In genomic region chr6:82072113-82072512, GRCh38 we compare ENCODE assay signal across 15 cellular contexts.
DNase-seq lines count a peak whose midpoint lies in the region; TF ChIP-seq lines count a peak whose summit lies in the region.
"Had no signal": no experiment of that assay in that cellular context is flagged by ENCODE, and none has a peak within 500 bp of the region (broad histone marks: within the 10 kb centered on the region; RNA-seq: fewer than 3 reads in every experiment).

No MANE protein-coding gene starts in this region.

- no peak overlapping the region for H3K27ac ChIP-seq in MM.1S (ENCODE audit: low read length)
- H3K27ac ChIP-seq: gastrocnemius medialis had no signal

- no peaks in the 10 kb centered on the region for H3K9me3 ChIP-seq in MM.1S (replicated peaks; ENCODE audit: insufficient read depth, low read length)
- H3K9me3 ChIP-seq: gastrocnemius medialis had no signal

- H3K9ac ChIP-seq in MM.1S (ENCODE audit: low read length), result no peak overlapping the region

- H3K4me3 ChIP-seq in fibroblast of villous mesenchyme (ENCODE audit: low read depth, low read length), result no peak overlapping the region
- H3K4me3 ChIP-seq in MM.1S (ENCODE audit: low read length), result no peak overlapping the region
- H3K4me3 ChIP-seq: gastrocnemius medialis had no signal

- no peaks in the 10 kb centered on the region for H3K36me3 ChIP-seq in MM.1S (replicated peaks; ENCODE audit: insufficient read depth, low read length)
- H3K36me3 ChIP-seq: gastrocnemius medialis had no signal

- H3K4me1 ChIP-seq in MM.1S (ENCODE audit: low read length), result peaks cover 13% of the 10 kb centered on the region
- H3K4me1 ChIP-seq: gastrocnemius medialis had no signal

- no peak for TF ChIP-seq CTCF in fibroblast of villous mesenchyme (IDR thresholded peaks at IDR 0.05; ENCODE audit: insufficient read depth, low read depth, low read length)
- no peak for TF ChIP-seq CTCF in MM.1S (IDR thresholded peaks at IDR 0.05; ENCODE audit: low read length)

- H3K79me2 ChIP-seq in MM.1S (ENCODE audit: low read length), result no peaks in the 10 kb centered on the region

- H3K4me2 ChIP-seq in MM.1S (ENCODE audit: low read depth, low read length), result no peak overlapping the region

- H3K27me3 ChIP-seq in MM.1S (replicated peaks; ENCODE audit: insufficient read depth, low read length), result no peaks in the 10 kb centered on the region
- H3K27me3 ChIP-seq: gastrocnemius medialis had no signal

- no peak overlapping the region for H2AFZ ChIP-seq in MM.1S (ENCODE audit: low read length)

- H4K20me1 ChIP-seq in MM.1S (ENCODE audit: insufficient read depth, low read length), result no peaks in the 10 kb centered on the region

- H3K9me2 ChIP-seq in MM.1S (replicated peaks; ENCODE audit: insufficient read depth, low read length), result no peaks in the 10 kb centered on the region

- DNase-seq in COR-L47 (lab: John Stamatoyannopoulos, UW) (peak; percentile 91), NCI-H1105 (lab: John Stamatoyannopoulos, UW) (peak; percentile 88), NCI-H526 treated with DMSO at 0.1 percent for 48 hours (lab: John Stamatoyannopoulos, UW) (peak; percentile 28), fibroblast of villous mesenchyme (ENCODE audit: low read depth) (peak; percentile 11), epidermal melanocyte (ENCODE audit: insufficient read length, low spot score) (no peak), Ammon's horn (ENCODE audit: low spot score) (no peak), MM.1S (no peak), T-helper 1 cell (no peak)
- DNase-seq: activated CD8-positive, alpha-beta memory T cell treated with anti-CD3 and anti-CD28 coated beads for 24 hours; activated naive CD4-positive, alpha-beta T cell treated with Interleukin-2 at 50 U/mL for 16 hours; AML-193; gastrocnemius medialis; Karpas-422; stimulated activated CD4-positive, alpha-beta T cell treated with anti-CD3 and anti-CD28 coated beads, Interleukin-12 subunit alpha, Interleukin-12 subunit beta, amount 100 ng/mL, for 4 hours; T-helper 2 cell had no signal

- H3F3A ChIP-seq in MM.1S (ENCODE audit: insufficient read depth, low read length), result no peaks in the 10 kb centered on the region

Comparison
In these comparisons a context has a peak if more than half of its experiments do, and no peak if none do; other contexts are left out.
1. DNase-seq: peak in COR-L47 (single experiment), NCI-H1105 (single experiment), NCI-H526 treated with DMSO at 0.1 percent for 48 hours (single experiment) and fibroblast of villous mesenchyme (single experiment); none in epidermal melanocyte (single experiment), Ammon's horn (single experiment), MM.1S (single experiment) and T-helper 1 cell (0 of 5).